In the genomic region with DNA sequence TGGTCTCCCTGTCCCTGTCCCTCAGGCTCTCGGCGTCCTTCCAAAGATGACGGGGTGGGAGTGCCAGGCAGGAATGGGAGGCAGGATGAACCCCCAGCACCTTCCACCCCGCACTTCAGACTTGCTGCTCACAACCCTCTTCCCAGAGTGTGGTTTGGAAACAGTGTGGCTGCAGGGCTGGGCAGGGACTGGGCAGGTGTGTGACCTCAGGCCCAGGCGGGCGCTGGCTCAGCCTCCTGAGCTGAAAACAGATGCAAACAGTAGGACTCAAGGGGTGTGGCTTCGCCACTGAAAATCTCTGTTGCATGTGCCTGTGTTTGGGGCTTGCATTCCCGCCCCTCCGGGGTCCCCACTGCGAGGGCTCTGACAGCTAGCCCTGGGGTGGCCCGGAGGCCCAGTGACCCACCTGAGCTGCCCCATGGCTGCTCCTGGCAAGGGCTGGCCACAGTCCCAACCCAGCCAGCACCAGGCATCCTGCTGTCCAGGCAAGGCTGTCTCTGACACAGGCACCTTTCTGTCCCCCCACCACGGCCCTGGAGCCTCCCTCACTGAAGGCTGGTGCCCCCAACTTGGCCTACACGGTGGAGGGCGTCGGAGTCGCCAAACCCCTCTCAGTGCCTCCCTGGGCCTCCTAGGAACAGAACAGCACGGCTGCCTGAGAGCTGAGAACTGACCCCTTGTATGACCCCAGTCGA, we compare ENCODE assay signal across 13 cellular contexts. TPM values are rescaled to one million over a fixed set of nuclear protein-coding genes. Genes with fewer than 3 reads are reported as not detected.
DNase-seq lines count a peak whose midpoint lies in the region; ATAC-seq and TF ChIP-seq lines count a peak whose summit lies in the region.
"Had no signal": no experiment of that assay in that cellular context is flagged by ENCODE, and none has a peak within 500 bp of the region (broad histone marks: within the 10 kb centered on the region; RNA-seq: fewer than 3 reads in every experiment).

No MANE protein-coding gene starts in this region.

- H3K36me3 ChIP-seq in left ventricle myocardium inferior (no peaks in the 10 kb centered on the region), lower lobe of right lung (no peaks in the 10 kb centered on the region), upper lobe of right lung (no peaks in the 10 kb centered on the region)

- H3K27ac ChIP-seq in left ventricle myocardium inferior (replicated peaks) = no peak overlapping the region
- no peak overlapping the region for H3K27ac ChIP-seq in lower lobe of right lung
- no peak overlapping the region for H3K27ac ChIP-seq in upper lobe of right lung
- H3K27ac ChIP-seq: PC-9 had no signal

- DNase-seq in Right ventricle myocardium inferior (ENCODE audit: missing footprints) (peak; percentile 62), left ventricle myocardium inferior (no peak), left ventricle myocardium superior (peak; percentile 25), lower lobe of right lung (peak; percentile 35), upper lobe of right lung (peak; percentile 57), ACHN (no peak)
- DNase-seq in activated CD4-positive, alpha-beta T cell treated with anti-CD3 and anti-CD28 coated beads for 48 hours = no peak
- DNase-seq: COR-L47, NCI-H2081 treated with DMSO at 0.1 percent for 48 hours, NCI-H226, PC-9, SHP77 treated with DMSO at 0.1 percent for 48 hours had no signal

- no peaks in the 10 kb centered on the region for H3K9me3 ChIP-seq in left ventricle myocardium inferior (replicated peaks)
- no peaks in the 10 kb centered on the region for H3K9me3 ChIP-seq in lower lobe of right lung
- no peaks in the 10 kb centered on the region for H3K9me3 ChIP-seq in upper lobe of right lung

- TF ChIP-seq CTCF in left ventricle myocardium inferior (IDR thresholded peaks at IDR 0.05; ENCODE audit: borderline replicate concordance) (no peak), lower lobe of right lung (IDR thresholded peaks at IDR 0.05) (no peak), upper lobe of right lung (IDR thresholded peaks at IDR 0.05) (no peak)

- peaks cover 5% of the 10 kb centered on the region for H3K4me1 ChIP-seq in left ventricle myocardium inferior
- peaks cover 3% of the 10 kb centered on the region for H3K4me1 ChIP-seq in lower lobe of right lung
- H3K4me1 ChIP-seq in upper lobe of right lung = no peaks in the 10 kb centered on the region

- in situ Hi-C loops in ACHN (cut with HindIII; ENCODE audit: low pct_ligation_motif_present, low pct_unique_long_range_greater_than_20kb, low sequenced_read_pairs) = no loop called here

- ATAC-seq in Right ventricle myocardium inferior = no peak
- ATAC-seq in left ventricle myocardium superior = no peak
- no peak for ATAC-seq in lower lobe of right lung
- no peak for ATAC-seq in upper lobe of right lung
- ATAC-seq in GM21737 (IDR thresholded peaks at IDR 0.05; ENCODE audit: unreplicated experiment) = no peak

- H3K27me3 ChIP-seq in left ventricle myocardium inferior (ENCODE audit: low read depth) (peaks cover 14% of the 10 kb centered on the region), lower lobe of right lung (ENCODE audit: low read depth) (no peaks in the 10 kb centered on the region), upper lobe of right lung (no peaks in the 10 kb centered on the region)

- intact Hi-C loops in Right ventricle myocardium inferior (cut with DNase I) (no loop called here), left ventricle myocardium inferior (cut with micrococcal nuclease) (no loop called here), left ventricle myocardium superior (cut with micrococcal nuclease) (no loop called here), lower lobe of right lung (cut with DNase I) (no loop called here), upper lobe of right lung (cut with DNase I) (no loop called here)

- H3K4me3 ChIP-seq in left ventricle myocardium inferior (no peak overlapping the region), lower lobe of right lung (no peak overlapping the region), upper lobe of right lung (no peak overlapping the region)
- H3K4me3 ChIP-seq: PC-9 had no signal

RNA-seq across cellular contexts. Expression of a gene that starts 46.1 kb away (rescaled TPM):
- total RNA-seq in Right ventricle myocardium inferior (0.68 TPM), left ventricle myocardium inferior (1.9 TPM), left ventricle myocardium superior (0.79 TPM), lower lobe of right lung (1.3 TPM), upper lobe of right lung (1.5 TPM)
- total RNA-seq: PC-9 had no signal

Comparison
In these comparisons a context has a peak if more than half of its experiments do, and no peak if none do; other contexts are left out.
1. DNase-seq: peak in Right ventricle myocardium inferior (single experiment), left ventricle myocardium superior (single experiment), lower lobe of right lung (single experiment) and upper lobe of right lung (single experiment); none in left ventricle myocardium inferior (single experiment), activated CD4-positive, alpha-beta T cell treated with anti-CD3 and anti-CD28 coated beads for 48 hours (single experiment) and ACHN (single experiment).